Comparison of ENCODE assay signal across 12 cellular contexts in genomic region chr15:55488952-55489600, GRCh38. TPM values are rescaled to one million over a fixed set of nuclear protein-coding genes. Genes with fewer than 3 reads are reported as not detected.
DNase-seq lines count a peak whose midpoint lies in the region; FAIRE-seq and TF ChIP-seq lines count a peak whose summit lies in the region.
"Not testable (repeated sequence)": the region's sequence is repeated elsewhere in the genome, so short reads cannot be mapped to it uniquely, and the experiment has no call there.
"Had no signal": no experiment of that assay in that cellular context is flagged by ENCODE, and none has a peak within 500 bp of the region (broad histone marks: within the 10 kb centered on the region; RNA-seq: fewer than 3 reads in every experiment).

No MANE protein-coding gene starts in this region.

- not testable (repeated sequence) for H2BK12ac ChIP-seq in trophoblast cell (ENCODE audit: low read length)

- not testable (repeated sequence) for H2BK120ac ChIP-seq in trophoblast cell (ENCODE audit: insufficient read depth, low read length, poor library complexity)

- not testable (repeated sequence) for H3K18ac ChIP-seq in trophoblast cell (ENCODE audit: low read length)

- not testable (repeated sequence) for H2BK5ac ChIP-seq in trophoblast cell (ENCODE audit: low read depth, low read length, poor library complexity)

- not testable (repeated sequence) for H3K4me2 ChIP-seq in trophoblast cell (ENCODE audit: low read length)

- H4K12ac ChIP-seq in trophoblast cell (ENCODE audit: low read depth, low read length): not testable (repeated sequence)

- H3K9me3 ChIP-seq in trophoblast cell (ENCODE audit: insufficient read depth, low read depth, low read length): not testable (repeated sequence)

- FAIRE-seq in RCC 7860 (lab: Jason Lieb, UNC): peak; percentile 97

- H4K91ac ChIP-seq in trophoblast cell (ENCODE audit: low read depth, low read length): not testable (repeated sequence)

- H3K4ac ChIP-seq in trophoblast cell (ENCODE audit: low read depth, low read length): not testable (repeated sequence)

- H3K27ac ChIP-seq in trophoblast cell (ENCODE audit: low read depth, low read length): not testable (repeated sequence)

- DNase-seq in ACHN: peak; percentile 82
- peak; percentile 87 for DNase-seq in ELR (ENCODE audit: low read depth)
- DNase-seq in HT1080 (ENCODE audit: low read depth): peak; percentile 84
- DNase-seq in RCC 7860 (ENCODE audit: low spot score): peak; percentile 78
- peak; percentile 71 for DNase-seq in amniotic epithelial cell (ENCODE audit: low read depth)
- DNase-seq in dermis blood vessel endothelial cell: peak; percentile 35
- peak; percentile 57 for DNase-seq in fibroblast of villous mesenchyme (ENCODE audit: low read depth)
- peak; percentile 40 to 49 for DNase-seq in trophoblast cell

- H3K79me2 ChIP-seq in trophoblast cell (ENCODE audit: control insufficient read depth, insufficient read depth, low read length, poor library complexity): not testable (repeated sequence)

- H3K4me1 ChIP-seq in trophoblast cell (ENCODE audit: control insufficient read depth in 1 of 2, insufficient read depth in 2 of 2, low read length in 2 of 2): not testable (repeated sequence)

- H3K4me3 ChIP-seq in fibroblast of villous mesenchyme (ENCODE audit: low read depth, low read length); trophoblast cell (ENCODE audit: low read depth, low read length): not testable (repeated sequence)

- not testable (repeated sequence) for H2AFZ ChIP-seq in trophoblast cell (ENCODE audit: insufficient read depth, low read length, poor library complexity)

- not testable (repeated sequence) for TF ChIP-seq CTCF in fibroblast of villous mesenchyme (IDR thresholded peaks at IDR 0.05; ENCODE audit: insufficient read depth, low read depth, low read length)

- not testable (repeated sequence) for H3K9ac ChIP-seq in trophoblast cell (ENCODE audit: low read length)

- WGBS in trophoblast cell (ENCODE audit: extremely low coverage, insufficient coverage, insufficient read length): no CpG with 5 or more reads among the region's 9 CpGs

- H3K79me1 ChIP-seq in trophoblast cell (ENCODE audit: low read length): not testable (repeated sequence)

- H4K8ac ChIP-seq in trophoblast cell (ENCODE audit: low read depth, low read length): not testable (repeated sequence)

- in situ Hi-C loops in ACHN (cut with HindIII; ENCODE audit: low pct_ligation_motif_present, low pct_unique_long_range_greater_than_20kb, low sequenced_read_pairs): not testable (repeated sequence)

- H3K14ac ChIP-seq in trophoblast cell (ENCODE audit: low read length): not testable (repeated sequence)

- H2AK5ac ChIP-seq in trophoblast cell (ENCODE audit: low read length): not testable (repeated sequence)

- not testable (repeated sequence) for H3K27me3 ChIP-seq in trophoblast cell (ENCODE audit: insufficient read depth, low read length)

- not testable (repeated sequence) for H3K23ac ChIP-seq in trophoblast cell (ENCODE audit: low read length)

- H3K36me3 ChIP-seq in trophoblast cell (ENCODE audit: control insufficient read depth in 1 of 2, insufficient read depth in 2 of 2, low read length in 2 of 2): not testable (repeated sequence)

RNA-seq across cellular contexts. Expression of gene DNAAF4, which starts 19.0 kb away (rescaled TPM):
- total RNA-seq in HT1080 (2014; rRNA removed; shearing (Covaris generic)): 2.9 and 5.7 TPM in 2 replicates
- 3.7 and 4.3 TPM in 2 replicates for polyA plus RNA-seq in HT1080 (2015; cell fraction: cytosol; rRNA removed)
- 4.6 and 5.9 TPM in 2 replicates for polyA plus RNA-seq in HT1080 (2015; cell fraction: nucleus; rRNA removed)
- total RNA-seq in dermis blood vessel endothelial cell (0.51 and 1.6 TPM in 2 replicates), fibroblast of villous mesenchyme (0.64 and 1.3 TPM in 2 replicates)
- 2.6 and 2.7 TPM in 2 replicates for polyA plus RNA-seq in trophoblast cell (2013)
- total RNA-seq: activated CD4-positive, alpha-beta T cell treated with anti-CD3 and anti-CD28 coated beads, Interleukin-2, amount 10 ng/mL, durations not matched to agents 7 days and 5 days; activated naive CD8-positive, alpha-beta T cell treated with anti-CD3 and anti-CD28 coated beads, Interleukin-2, amount 10 ng/mL, durations not matched to agents 7 days and 5 days; mononuclear cell; natural killer cell treated with Interleukin-12 subunit alpha and Interleukin-12 subunit beta and Interleukin-15 and Interleukin-18, amount 100 ng/mL, for 72 hours had no signal

Comparison
In these comparisons a context has a peak if more than half of its experiments do, and no peak if none do; other contexts are left out.
1. DNase-seq: peak in every context shown above with its lines; median percentile 87 in ELR; 84 in HT1080; 82 in ACHN; 78 in RCC 7860; 71 in amniotic epithelial cell; 57 in fibroblast of villous mesenchyme; 44 in trophoblast cell; 35 in dermis blood vessel endothelial cell.